ENCODE assay signal across 10 cellular contexts in genomic region chr11:942853-943252, GRCh38. TPM values are rescaled to one million over a fixed set of nuclear protein-coding genes. Genes with fewer than 3 reads are reported as not detected.
DNase-seq lines count a peak whose midpoint lies in the region; ATAC-seq and TF ChIP-seq lines count a peak whose summit lies in the region.
"Had no signal": no experiment of that assay in that cellular context is flagged by ENCODE, and none has a peak within 500 bp of the region (broad histone marks: within the 10 kb centered on the region; RNA-seq: fewer than 3 reads in every experiment).

No MANE protein-coding gene starts in this region.

- H3K27ac Mint-ChIP-seq in Calu3 (ENCODE audit: unreplicated experiment) = peak overlapping the region; percentile 21
- peak overlapping the region; percentile 76 for H3K27ac Mint-ChIP-seq in neural crest cell (ENCODE audit: unreplicated experiment)

- no peak overlapping the region for H3K4me3 ChIP-seq in Panc1 (ENCODE audit: low read depth in 2 of 2, low read length in 2 of 2)
- no peak overlapping the region for H3K4me3 ChIP-seq in body of pancreas

- H3K27me3 Mint-ChIP-seq in Calu3 (ENCODE audit: unreplicated experiment) = no peaks in the 10 kb centered on the region
- H3K27me3 Mint-ChIP-seq in neural crest cell (ENCODE audit: low read depth) = no peaks in the 10 kb centered on the region

- H3K9me3 ChIP-seq in Panc1 (ENCODE audit: control insufficient read depth, insufficient read depth, low read depth, low read length) = no peaks in the 10 kb centered on the region
- H3K9me3 ChIP-seq in body of pancreas = no peaks in the 10 kb centered on the region

- in situ Hi-C loops in Panc1 (cut with HindIII; ENCODE audit: low pct_unique_long_range_greater_than_20kb, low sequenced_read_pairs) = no loop called here

- peaks cover 1% of the 10 kb centered on the region for H3K9me3 Mint-ChIP-seq in Calu3 (ENCODE audit: low read depth, unreplicated experiment)
- H3K9me3 Mint-ChIP-seq in neural crest cell = no peaks in the 10 kb centered on the region

- H3K4me1 Mint-ChIP-seq in Calu3 (ENCODE audit: low read depth, unreplicated experiment) = peaks cover 62% of the 10 kb centered on the region
- H3K4me1 Mint-ChIP-seq in neural crest cell = peaks cover 66% of the 10 kb centered on the region

- intact Hi-C loops in Calu3 (cut with micrococcal nuclease; ENCODE audit: unreplicated experiment) (no loop called here), Panc1 (cut with micrococcal nuclease; ENCODE audit: unreplicated experiment) (no loop called here), body of pancreas (cut with DNase I) (no loop called here)

- POLR2A ChIA-PET in Panc1 (lab: Charles Lee) = no interaction called here

- TF ChIP-seq CTCF in Calu3 (IDR thresholded peaks at IDR 0.05; ENCODE audit: unreplicated experiment) (no peak), Panc1 (IDR thresholded peaks at IDR 0.05) (no peak), neural crest cell (conservative IDR thresholded peaks at IDR 0.05) (no peak), body of pancreas (IDR thresholded peaks at IDR 0.05) (no peak)

- no peaks in the 10 kb centered on the region for H3K27me3 ChIP-seq in Panc1 (ENCODE audit: control insufficient read depth, insufficient read depth, low read length)
- H3K27me3 ChIP-seq in body of pancreas = no peaks in the 10 kb centered on the region

- WGBS in body of pancreas, 2 donors = 61 to 72% methylated on average over 10 of the region's 10 CpGs

- H3K4me3 Mint-ChIP-seq in Calu3 (ENCODE audit: low read depth, unreplicated experiment) (no peak overlapping the region), neural crest cell (no peak overlapping the region)

- CTCF ChIA-PET in Calu3 (lab: Charles Lee) = no interaction called here
- CTCF ChIA-PET in Panc1 (lab: Charles Lee) = no interaction called here

- DNase-seq in Calu3 (no peak), Panc1 (ENCODE audit: low read depth, low spot score) (no peak), neural crest cell (ENCODE audit: low read depth, low spot score) (no peak), cerebellar nuclear complex (lab: John Stamatoyannopoulos, UW) (no peak), body of pancreas (no peak), HuH-7.5 (ENCODE audit: low spot score) (no peak)
- DNase-seq: cortex of kidney, NCI-H1694 had no signal

- BruUV-seq in Calu3 (replicated peaks; lab: Mats Ljungman, UMichigan) = no TSS peak
- BruUV-seq in Panc1 (replicated peaks; lab: Mats Ljungman, UMichigan) = no TSS peak

- H3K4me1 ChIP-seq in Panc1 (ENCODE audit: control insufficient read depth, insufficient read depth, low read length) (peaks cover 6% of the 10 kb centered on the region; the same call in 1 of the 2 replicates), body of pancreas (peaks cover 35% of the 10 kb centered on the region)

- no peak for TF ChIP-seq POLR2A in body of pancreas (IDR thresholded peaks at IDR 0.05)

- peak overlapping the region; percentile 10; the same call in 1 of the 2 replicates for H3K27ac ChIP-seq in Panc1 (ENCODE audit: low read length)
- H3K27ac ChIP-seq in body of pancreas = peak overlapping the region in 1 of 4 donors; percentile 12

- ATAC-seq in Panc1 = no peak
- peak; percentile 79 for ATAC-seq in esophagus mucosa
- no peak for ATAC-seq in body of pancreas
- no peak for ATAC-seq in GM21381 (IDR thresholded peaks at IDR 0.05; ENCODE audit: unreplicated experiment)

- no peaks in the 10 kb centered on the region for H3K36me3 ChIP-seq in Panc1 (ENCODE audit: control insufficient read depth, insufficient read depth, low read length)
- H3K36me3 ChIP-seq in body of pancreas (replicated peaks in 1 of 2; ENCODE audit: insufficient read depth in 1 of 2, low read depth in 2 of 2) = no peaks in the 10 kb centered on the region

- H3K36me3 Mint-ChIP-seq in Calu3 (ENCODE audit: insufficient read depth, unreplicated experiment) (peaks cover 41% of the 10 kb centered on the region), neural crest cell (ENCODE audit: low read depth) (peaks cover 8% of the 10 kb centered on the region)

RNA-seq across cellular contexts. Expression of gene AP2A2, which starts 17.2 kb away (rescaled TPM):
- total RNA-seq in Calu3 (2022) (82.9 and 92.9 TPM in 2 replicates), Panc1 (2021; ENCODE audit: unreplicated experiment) (123 TPM), esophagus mucosa (34.9 TPM), neural crest cell (75.5 and 78.1 TPM in 2 replicates), body of pancreas (10 to 100 TPM; 40.7 to 77.8 TPM)
- 238 TPM for polyA plus RNA-seq in Panc1 (2012; ENCODE audit: insufficient read length)

RNA-seq across cellular contexts. Expression of gene CHID1, which starts 32.2 kb away (rescaled TPM):
- total RNA-seq in Calu3 (2022) (134 and 150 TPM in 2 replicates), Panc1 (2021; ENCODE audit: unreplicated experiment) (224 TPM), esophagus mucosa (56.6 TPM), neural crest cell (81.8 and 82.4 TPM in 2 replicates), body of pancreas (10 to 100 TPM; 39.4 to 81.4 TPM)
- polyA plus RNA-seq in Panc1 (2012; ENCODE audit: insufficient read length) = 247 TPM
